ENCODE assay signal across 1 cellular context in the genomic region with DNA sequence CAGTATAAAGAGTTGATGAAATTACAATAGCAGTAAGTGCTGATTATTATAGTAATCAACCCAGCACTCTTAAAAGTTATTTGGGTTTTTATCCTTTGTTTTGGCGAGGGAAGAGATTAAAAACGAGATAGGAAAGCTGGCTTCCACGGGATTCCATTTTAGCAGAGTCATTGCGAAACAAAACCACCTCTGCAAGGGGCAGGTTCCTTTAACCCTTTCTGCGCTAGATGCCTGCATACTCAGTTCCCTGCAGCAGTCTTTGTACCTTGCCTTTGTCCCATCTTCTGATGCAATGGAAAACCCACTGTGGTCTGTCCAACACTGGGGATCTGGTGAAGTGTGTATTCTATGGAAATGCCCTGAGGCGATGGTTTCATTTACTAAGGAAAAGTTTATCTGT.
TF ChIP-seq lines count a peak whose summit lies in the region.

No MANE protein-coding gene starts in this region.

TF ChIP-seq in K562, 482 proteins besides CTCF, POLR2A, EP300 and RAD21 (continued from another document):
- TF ChIP-seq, protein P1, sequence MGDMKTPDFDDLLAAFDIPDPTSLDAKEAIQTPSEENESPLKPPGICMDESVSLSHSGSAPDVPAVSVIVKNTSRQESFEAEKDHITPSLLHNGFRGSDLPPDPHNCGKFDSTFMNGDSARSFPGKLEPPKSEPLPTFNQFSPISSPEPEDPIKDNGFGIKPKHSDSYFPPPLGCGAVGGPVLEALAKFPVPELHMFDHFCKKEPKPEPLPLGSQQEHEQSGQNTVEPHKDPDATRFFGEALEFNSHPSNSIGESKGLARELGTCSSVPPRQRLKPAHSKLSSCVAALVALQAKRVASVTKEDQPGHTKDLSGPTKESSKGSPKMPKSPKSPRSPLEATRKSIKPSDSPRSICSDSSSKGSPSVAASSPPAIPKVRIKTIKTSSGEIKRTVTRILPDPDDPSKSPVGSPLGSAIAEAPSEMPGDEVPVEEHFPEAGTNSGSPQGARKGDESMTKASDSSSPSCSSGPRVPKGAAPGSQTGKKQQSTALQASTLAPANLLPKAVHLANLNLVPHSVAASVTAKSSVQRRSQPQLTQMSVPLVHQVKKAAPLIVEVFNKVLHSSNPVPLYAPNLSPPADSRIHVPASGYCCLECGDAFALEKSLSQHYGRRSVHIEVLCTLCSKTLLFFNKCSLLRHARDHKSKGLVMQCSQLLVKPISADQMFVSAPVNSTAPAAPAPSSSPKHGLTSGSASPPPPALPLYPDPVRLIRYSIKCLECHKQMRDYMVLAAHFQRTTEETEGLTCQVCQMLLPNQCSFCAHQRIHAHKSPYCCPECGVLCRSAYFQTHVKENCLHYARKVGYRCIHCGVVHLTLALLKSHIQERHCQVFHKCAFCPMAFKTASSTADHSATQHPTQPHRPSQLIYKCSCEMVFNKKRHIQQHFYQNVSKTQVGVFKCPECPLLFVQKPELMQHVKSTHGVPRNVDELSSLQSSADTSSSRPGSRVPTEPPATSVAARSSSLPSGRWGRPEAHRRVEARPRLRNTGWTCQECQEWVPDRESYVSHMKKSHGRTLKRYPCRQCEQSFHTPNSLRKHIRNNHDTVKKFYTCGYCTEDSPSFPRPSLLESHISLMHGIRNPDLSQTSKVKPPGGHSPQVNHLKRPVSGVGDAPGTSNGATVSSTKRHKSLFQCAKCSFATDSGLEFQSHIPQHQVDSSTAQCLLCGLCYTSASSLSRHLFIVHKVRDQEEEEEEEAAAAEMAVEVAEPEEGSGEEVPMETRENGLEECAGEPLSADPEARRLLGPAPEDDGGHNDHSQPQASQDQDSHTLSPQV (IDR thresholded peaks at IDR 0.05): 0 out of 2 replicates have a peak, but pooled peaks have one; percentile 24
- no peak for TF ChIP-seq POU5F1 (IDR thresholded peaks at IDR 0.05; ENCODE audit: borderline replicate concordance, low read depth, low read length, partially characterized antibody)
- TF ChIP-seq SMARCC2 (IDR thresholded peaks at IDR 0.05; ENCODE audit: low read depth): 0 out of 2 replicates have a peak, but pooled peaks have one; percentile 49
- TF ChIP-seq, protein P2, sequence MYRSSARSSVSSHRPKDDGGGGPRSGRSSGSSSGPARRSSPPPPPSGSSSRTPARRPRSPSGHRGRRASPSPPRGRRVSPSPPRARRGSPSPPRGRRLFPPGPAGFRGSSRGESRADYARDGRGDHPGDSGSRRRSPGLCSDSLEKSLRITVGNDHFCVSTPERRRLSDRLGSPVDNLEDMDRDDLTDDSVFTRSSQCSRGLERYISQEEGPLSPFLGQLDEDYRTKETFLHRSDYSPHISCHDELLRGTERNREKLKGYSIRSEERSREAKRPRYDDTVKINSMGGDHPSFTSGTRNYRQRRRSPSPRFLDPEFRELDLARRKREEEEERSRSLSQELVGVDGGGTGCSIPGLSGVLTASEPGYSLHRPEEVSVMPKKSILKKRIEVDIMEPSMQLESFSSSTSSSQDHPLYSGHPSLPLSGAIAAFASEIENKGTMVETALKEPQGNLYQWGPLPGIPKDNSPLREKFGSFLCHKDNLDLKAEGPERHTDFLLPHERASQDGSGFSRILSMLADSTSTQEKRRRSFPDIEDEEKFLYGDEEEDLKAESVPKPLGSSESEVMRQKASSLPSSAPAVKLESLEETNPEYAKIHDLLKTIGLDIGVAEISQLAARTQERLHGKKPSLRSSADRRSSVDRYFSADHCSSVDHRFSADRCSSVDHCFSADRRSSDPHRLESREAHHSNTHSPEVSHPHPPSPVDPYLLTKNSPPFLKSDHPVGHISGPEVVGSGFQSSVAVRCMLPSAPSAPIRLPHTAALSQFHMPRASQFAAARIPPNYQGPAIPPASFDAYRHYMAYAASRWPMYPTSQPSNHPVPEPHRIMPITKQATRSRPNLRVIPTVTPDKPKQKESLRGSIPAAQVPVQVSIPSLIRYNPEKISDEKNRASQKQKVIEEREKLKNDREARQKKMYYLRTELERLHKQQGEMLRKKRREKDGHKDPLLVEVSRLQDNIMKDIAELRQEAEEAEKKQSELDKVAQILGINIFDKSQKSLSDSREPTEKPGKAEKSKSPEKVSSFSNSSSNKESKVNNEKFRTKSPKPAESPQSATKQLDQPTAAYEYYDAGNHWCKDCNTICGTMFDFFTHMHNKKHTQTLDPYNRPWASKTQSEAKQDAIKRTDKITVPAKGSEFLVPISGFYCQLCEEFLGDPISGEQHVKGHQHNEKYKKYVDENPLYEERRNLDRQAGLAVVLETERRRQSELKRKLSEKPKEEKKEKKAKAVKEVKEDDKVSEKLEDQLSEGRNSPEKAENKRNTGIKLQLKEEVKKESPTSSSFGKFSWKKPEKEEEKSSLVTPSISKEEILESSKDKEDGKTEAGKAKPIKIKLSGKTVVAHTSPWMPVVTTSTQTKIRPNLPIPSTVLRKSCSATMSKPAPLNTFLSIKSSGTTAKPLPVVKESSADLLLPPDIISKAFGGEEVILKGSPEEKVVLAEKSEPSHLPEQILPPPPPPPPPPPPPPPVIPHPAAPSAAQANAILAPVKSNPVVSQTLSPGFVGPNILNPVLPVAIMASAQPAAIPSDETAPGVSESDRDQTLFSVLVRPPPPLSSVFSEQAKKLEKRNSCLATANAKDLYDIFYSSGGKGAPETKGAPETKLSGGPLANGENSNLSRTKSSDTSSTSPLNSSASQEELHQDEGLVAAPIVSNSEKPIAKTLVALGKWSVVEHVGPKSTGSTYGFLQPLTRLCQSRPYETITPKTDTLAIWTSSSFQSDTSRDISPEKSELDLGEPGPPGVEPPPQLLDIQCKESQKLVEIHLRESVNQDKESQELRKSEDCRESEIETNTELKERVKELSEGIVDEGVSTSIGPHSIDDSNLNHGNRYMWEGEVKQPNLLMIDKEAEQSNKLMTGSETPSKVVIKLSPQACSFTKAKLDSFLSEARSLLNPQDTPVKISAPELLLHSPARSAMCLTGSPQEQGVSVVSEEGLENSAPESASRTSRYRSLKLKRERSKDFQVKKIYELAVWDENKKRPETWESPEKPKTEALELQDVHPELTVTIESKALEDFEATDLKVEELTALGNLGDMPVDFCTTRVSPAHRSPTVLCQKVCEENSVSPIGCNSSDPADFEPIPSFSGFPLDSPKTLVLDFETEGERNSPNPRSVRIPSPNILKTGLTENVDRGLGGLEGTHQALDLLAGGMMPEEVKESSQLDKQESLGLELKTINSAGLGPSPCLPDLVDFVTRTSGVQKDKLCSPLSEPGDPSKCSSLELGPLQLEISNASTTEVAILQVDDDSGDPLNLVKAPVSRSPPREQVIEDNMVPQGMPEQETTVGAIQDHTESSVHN (IDR thresholded peaks at IDR 0.05; ENCODE audit: borderline replicate concordance in 1 of 2, low read depth in 1 of 2): peak in 1 of 2 experiments; percentile 18; a peak in 1 of 4 replicates
- peak; percentile 90 for TF ChIP-seq SMAD4 (CRISPR knock-in tag; conservative IDR thresholded peaks at IDR 0.05)
- TF ChIP-seq NCOR1 (IDR thresholded peaks at IDR 0.05): peak; percentile 39; the same call in 1 of the 2 replicates
- TF ChIP-seq PHB (CRISPR knock-in tag; IDR thresholded peaks at IDR 0.05): no peak
- TF ChIP-seq HDAC8 (tag; IDR thresholded peaks at IDR 0.05): no peak
- no peak for TF ChIP-seq FOXA3 (CRISPR knock-in tag; conservative IDR thresholded peaks at IDR 0.05 in 1 of 2, IDR thresholded peaks at IDR 0.05 in 1 of 2)
- peak; percentile 56; the same call in 1 of the 2 replicates for TF ChIP-seq DPF2 (IDR thresholded peaks at IDR 0.05)
- TF ChIP-seq NFE2 (IDR thresholded peaks at IDR 0.05; ENCODE audit: low read depth): peak; percentile 89
- TF ChIP-seq TBL1XR1 (IDR thresholded peaks at IDR 0.05; ENCODE audit: low read length in 2 of 2): peak in 1 of 2 experiments; percentile 73; a peak in 1 of 4 replicates
- no peak for TF ChIP-seq NR2C1 (IDR thresholded peaks at IDR 0.05)
- no peak for TF ChIP-seq NR2C1 (tag; IDR thresholded peaks at IDR 0.05)
- TF ChIP-seq MTA1 (IDR thresholded peaks at IDR 0.05; ENCODE audit: borderline replicate concordance): peak; percentile 53; the same call in 1 of the 2 replicates
- TF ChIP-seq BHLHE40 (IDR thresholded peaks at IDR 0.05; ENCODE audit: low read length): peak; percentile 14; the same call in 1 of the 2 replicates
- no peak for TF ChIP-seq SMARCB1 (IDR thresholded peaks at IDR 0.05; ENCODE audit: insufficient read length, low read depth)
- no peak for TF ChIP-seq ZNF133 (CRISPR knock-in tag; IDR thresholded peaks at IDR 0.05)
- peak; percentile 57 for TF ChIP-seq ARID1B (IDR thresholded peaks at IDR 0.05)
- 0 out of 2 replicates have a peak, but pooled peaks have one; percentile 9 for TF ChIP-seq ETV1 (tag; conservative IDR thresholded peaks at IDR 0.05; ENCODE audit: low read depth)
- TF ChIP-seq TEAD4 (IDR thresholded peaks at IDR 0.05; ENCODE audit: low read length): 0 out of 2 replicates have a peak, but pooled peaks have one; percentile 26
- no peak for TF ChIP-seq TEAD4 (CRISPR knock-in tag; IDR thresholded peaks at IDR 0.05; ENCODE audit: borderline replicate concordance)
- TF ChIP-seq JUND (IDR thresholded peaks at IDR 0.05; ENCODE audit: borderline replicate concordance, low read depth, low read length): peak; percentile 32; the same call in 1 of the 2 replicates
- TF ChIP-seq JUND (tag; IDR thresholded peaks at IDR 0.05; ENCODE audit: borderline replicate concordance, low read depth, low read length): peak; percentile 21; the same call in 1 of the 3 replicates
- TF ChIP-seq TEAD1 (CRISPR knock-in tag; IDR thresholded peaks at IDR 0.05): 0 out of 4 replicates have a peak, but pooled peaks of 1 of the 2 experiments have one; percentile 32
- TF ChIP-seq ZNF121 (CRISPR knock-in tag; conservative IDR thresholded peaks at IDR 0.05): no peak
- TF ChIP-seq MTA2 (IDR thresholded peaks at IDR 0.05; ENCODE audit: low read depth): peak; percentile 39; the same call in 1 of the 2 replicates
- peak; percentile 75 for TF ChIP-seq MAFF (IDR thresholded peaks at IDR 0.05; ENCODE audit: low read length)
- TF ChIP-seq KDM2B (CRISPR knock-in tag; IDR thresholded peaks at IDR 0.05): 0 out of 2 replicates have a peak, but pooled peaks have one; percentile 8
- peak; percentile 37; the same call in 1 of the 2 replicates for TF ChIP-seq CTBP1 (IDR thresholded peaks at IDR 0.05; ENCODE audit: borderline replicate concordance)
- peak; percentile 62; the same call in 1 of the 2 replicates for TF ChIP-seq MAFK (IDR thresholded peaks at IDR 0.05; ENCODE audit: low read length)
- peak; percentile 81 for TF ChIP-seq SOX6 (IDR thresholded peaks at IDR 0.05)
- TF ChIP-seq CEBPG (CRISPR knock-in tag; IDR thresholded peaks at IDR 0.05): peak; percentile 13; the same call in 1 of the 2 replicates
- peak; percentile 65 to 70 for TF ChIP-seq CEBPG (tag; conservative IDR thresholded peaks at IDR 0.05 in 1 of 2, IDR thresholded peaks at IDR 0.05 in 1 of 2)
- TF ChIP-seq SMARCA4 (IDR thresholded peaks at IDR 0.05): peak; percentile 52
- TF ChIP-seq MAFG (tag; conservative IDR thresholded peaks at IDR 0.05): peak; percentile 68
- peak; percentile 84 for TF ChIP-seq C11orf30 (IDR thresholded peaks at IDR 0.05; ENCODE audit: low read depth)
- TF ChIP-seq HDAC2 (IDR thresholded peaks at IDR 0.05): peak; percentile 36; the same call in 1 of the 2 replicates
- peak; percentile 96 for TF ChIP-seq CEBPB (tag; IDR thresholded peaks at IDR 0.05)
- TF ChIP-seq, protein P3, sequence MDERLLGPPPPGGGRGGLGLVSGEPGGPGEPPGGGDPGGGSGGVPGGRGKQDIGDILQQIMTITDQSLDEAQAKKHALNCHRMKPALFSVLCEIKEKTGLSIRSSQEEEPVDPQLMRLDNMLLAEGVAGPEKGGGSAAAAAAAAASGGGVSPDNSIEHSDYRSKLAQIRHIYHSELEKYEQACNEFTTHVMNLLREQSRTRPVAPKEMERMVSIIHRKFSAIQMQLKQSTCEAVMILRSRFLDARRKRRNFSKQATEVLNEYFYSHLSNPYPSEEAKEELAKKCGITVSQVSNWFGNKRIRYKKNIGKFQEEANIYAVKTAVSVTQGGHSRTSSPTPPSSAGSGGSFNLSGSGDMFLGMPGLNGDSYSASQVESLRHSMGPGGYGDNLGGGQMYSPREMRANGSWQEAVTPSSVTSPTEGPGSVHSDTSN (CRISPR knock-in tag; IDR thresholded peaks at IDR 0.05; ENCODE audit: low read depth): no peak
- TF ChIP-seq, protein P3 (tag; conservative IDR thresholded peaks at IDR 0.05; ENCODE audit: low read depth): no peak
- no peak for TF ChIP-seq BMI1 (IDR thresholded peaks at IDR 0.05; ENCODE audit: low read length)
- peak; percentile 81 for TF ChIP-seq ZNF316 (IDR thresholded peaks at IDR 0.05)
TF ChIP-seq in K562: peak in this region for 31.
